Comparison of ENCODE assay signal across 19 cellular contexts in genomic region chr10:27542324-27542723, GRCh38.
"Had no signal": no experiment of that assay in that cellular context is flagged by ENCODE, and none has a peak within 500 bp of the region (broad histone marks: within the 10 kb centered on the region; RNA-seq: fewer than 3 reads in every experiment).

No MANE protein-coding gene starts in this region.

- H3K27ac Mint-ChIP-seq: dendritic cell treated with granulocyte-macrophage colony-stimulating factor and Interleukin-4, amounts not matched to agents 40 ng/mL and 50 ng/mL, for 4 days; memory B cell had no signal

- H3K9me3 ChIP-seq: ascending aorta, esophagus squamous epithelium, heart right ventricle, neutrophil, thoracic aorta, upper lobe of right lung had no signal

- ATAC-seq: heart right ventricle; sciatic nerve; stimulated activated naive B cell treated with anti-CD40 and anti-IgM and Interleukin-4, amounts not matched to agents 10 μg/mL and 1 μg/mL and 100 μg/mL, for 72 hours had no signal

- H3K4me3 ChIP-seq: ascending aorta, esophagus squamous epithelium, heart right ventricle, smooth muscle cell, thoracic aorta, upper lobe of right lung had no signal

- H3K9ac ChIP-seq: parathyroid adenoma had no signal

- DNase-seq: activated CD4-positive, alpha-beta T cell treated with anti-CD3 and anti-CD28 coated beads for 1 hour; activated naive CD4-positive, alpha-beta T cell; cerebellar nuclear complex; effector CD8-positive, alpha-beta T cell; esophagus squamous epithelium; heart right ventricle; naive B cell; stimulated activated CD4-positive, alpha-beta T cell treated with anti-CD3 and anti-CD28 coated beads, Interleukin-4, amount 100 ng/mL, for 4 hours; stimulated activated naive B cell treated with anti-CD40 and anti-IgM and Interleukin-4, amounts not matched to agents 10 μg/mL and 1 μg/mL and 100 μg/mL, for 72 hours; upper lobe of right lung had no signal

- H3K27me3 Mint-ChIP-seq: dendritic cell treated with granulocyte-macrophage colony-stimulating factor and Interleukin-4, amounts not matched to agents 40 ng/mL and 50 ng/mL, for 4 days; memory B cell; naive B cell; stimulated activated naive B cell treated with anti-CD40 and anti-IgM and Interleukin-4, amounts not matched to agents 10 μg/mL and 1 μg/mL and 100 μg/mL, for 72 hours had no signal

- H3K9me3 Mint-ChIP-seq: dendritic cell treated with granulocyte-macrophage colony-stimulating factor and Interleukin-4, amounts not matched to agents 40 ng/mL and 50 ng/mL, for 4 days; memory B cell; stimulated activated naive B cell treated with anti-CD40 and anti-IgM and Interleukin-4, amounts not matched to agents 10 μg/mL and 1 μg/mL and 100 μg/mL, for 72 hours had no signal

- H3K4me1 Mint-ChIP-seq: memory B cell had no signal

- H3K27ac ChIP-seq: ascending aorta, heart right ventricle, parathyroid adenoma, thoracic aorta, upper lobe of right lung, WERI-Rb-1 had no signal

- H3K4me3 Mint-ChIP-seq: dendritic cell treated with granulocyte-macrophage colony-stimulating factor and Interleukin-4, amounts not matched to agents 40 ng/mL and 50 ng/mL, for 4 days; memory B cell; stimulated activated naive B cell treated with anti-CD40 and anti-IgM and Interleukin-4, amounts not matched to agents 10 μg/mL and 1 μg/mL and 100 μg/mL, for 72 hours had no signal

- H3K36me3 ChIP-seq: WERI-Rb-1 had no signal
